ENCODE assay signal across 10 cellular contexts in genomic region chr15:96321422-96322391, GRCh38. TPM values are rescaled to one million over a fixed set of nuclear protein-coding genes. Genes with fewer than 3 reads are reported as not detected.
DNase-seq lines count a peak whose midpoint lies in the region; FAIRE-seq and TF ChIP-seq lines count a peak whose summit lies in the region.
"Had no signal": no experiment of that assay in that cellular context is flagged by ENCODE, and none has a peak within 500 bp of the region (broad histone marks: within the 10 kb centered on the region; RNA-seq: fewer than 3 reads in every experiment).

No MANE protein-coding gene starts in this region.

- H3K36me3 Mint-ChIP-seq in chondrocyte (ENCODE audit: low read depth) = peaks cover 2% of the 10 kb centered on the region
- H3K36me3 Mint-ChIP-seq: naive B cell had no signal

- peak; percentile 68 for DNase-seq in GM23248
- DNase-seq in chondrocyte (ENCODE audit: low spot score) = no peak
- DNase-seq in kidney = peak; percentile 87
- DNase-seq in smooth muscle cell (lab: John Stamatoyannopoulos, UW; ENCODE audit: unreplicated experiment) = no peak
- no peak for DNase-seq in anterior cingulate cortex (lab: John Stamatoyannopoulos, UW)
- no peak for DNase-seq in SIG-M5 treated with dmso at 0.1 percent for 504 hours (lab: John Stamatoyannopoulos, UW; ENCODE audit: unreplicated experiment)
- no peak for DNase-seq in A172 (ENCODE audit: low spot score)
- DNase-seq in NCI-H2029 (lab: John Stamatoyannopoulos, UW) = no peak
- DNase-seq: activated T-cell treated with anti-CD3 and anti-CD28 coated beads, Interleukin-2, amount 50 U/mL, for 24 hours; naive B cell had no signal

- H4K20me1 ChIP-seq in GM23248 (ENCODE audit: insufficient read depth) (no peaks in the 10 kb centered on the region), smooth muscle cell (ENCODE audit: low read depth) (no peaks in the 10 kb centered on the region)

- no peaks in the 10 kb centered on the region for H3K27me3 Mint-ChIP-seq in chondrocyte (ENCODE audit: low read depth)

- H3K36me3 ChIP-seq in GM23248 (ENCODE audit: low read depth) = no peaks in the 10 kb centered on the region
- H3K36me3 ChIP-seq in kidney (ENCODE audit: control insufficient read depth in 1 of 2, insufficient read depth in 2 of 2, low read length in 2 of 2) = no peaks in the 10 kb centered on the region
- H3K36me3 ChIP-seq in smooth muscle cell (ENCODE audit: low read depth) = no peaks in the 10 kb centered on the region

- no peak for FAIRE-seq in kidney (lab: Jason Lieb, UNC)

- H3K9me3 ChIP-seq in GM23248 (ENCODE audit: low read depth) (no peaks in the 10 kb centered on the region), kidney (ENCODE audit: control insufficient read depth in 1 of 2, low read length in 2 of 2) (no peaks in the 10 kb centered on the region), smooth muscle cell (replicated peaks; ENCODE audit: low read depth) (no peaks in the 10 kb centered on the region)

- H3K4me3 ChIP-seq in GM23248 (peak overlapping the region; percentile 60), kidney (ENCODE audit: low read length in 2 of 2) (peak overlapping the region; percentile 81 to 97), smooth muscle cell (peak overlapping the region; percentile 46)

- whole genome bisulfite sequencing in GM23248 (ENCODE audit: low coverage in 1 of 2, low lambda C conversion rate in 2 of 2, missing lambda C conversion rate in 2 of 2), 2 experiments = 11 to 14% methylated on average over 54 to 55 of the region's 67 CpGs
- WGBS in smooth muscle cell (ENCODE audit: low lambda C conversion rate) = 3% methylated on average over 64 of the region's 67 CpGs

- H3K27ac ChIP-seq in GM23248 (no peak overlapping the region), kidney (ENCODE audit: low read depth in 2 of 2, low read length in 2 of 2) (peak overlapping the region; percentile 95 to 96), smooth muscle cell (ENCODE audit: low read depth) (no peak overlapping the region)

- no peaks in the 10 kb centered on the region for H3K9me3 Mint-ChIP-seq in chondrocyte (ENCODE audit: low read depth)
- H3K9me3 Mint-ChIP-seq: activated T-cell treated with anti-CD3 and anti-CD28 coated beads, Interleukin-2, amount 50 U/mL, for 24 hours had no signal

- peak overlapping the region; percentile 57 for H3K27ac Mint-ChIP-seq in chondrocyte (ENCODE audit: unreplicated experiment)
- H3K27ac Mint-ChIP-seq: activated T-cell treated with anti-CD3 and anti-CD28 coated beads, Interleukin-2, amount 50 U/mL, for 24 hours had no signal

- TF ChIP-seq CTCF in chondrocyte (IDR thresholded peaks at IDR 0.05) = peak; percentile 31
- peak; percentile 2 for TF ChIP-seq CTCF in kidney (IDR thresholded peaks at IDR 0.05; ENCODE audit: borderline replicate concordance, extremely low read depth, insufficient read depth)
- no peak for TF ChIP-seq CTCF in smooth muscle cell (IDR thresholded peaks at IDR 0.05; ENCODE audit: borderline replicate concordance, insufficient read depth, poor library complexity, severe bottlenecking)

- H2AFZ ChIP-seq in GM23248 = peak overlapping the region; percentile 93
- peak overlapping the region; percentile 32 for H2AFZ ChIP-seq in smooth muscle cell (ENCODE audit: low read depth)

- H3K4me2 ChIP-seq in GM23248 (ENCODE audit: unreplicated experiment) (peak overlapping the region; percentile 69), smooth muscle cell (peak overlapping the region; percentile 82)

- in situ Hi-C loops in GM23248 (cut with MboI) = loop anchor here (10.0 kb wide), 1 partner anchor 1297 kb away; no protein-coding TSS in a partner anchor

- H3F3A ChIP-seq in GM23248 (ENCODE audit: insufficient read depth) (peaks cover 9% of the 10 kb centered on the region), smooth muscle cell (ENCODE audit: low read depth) (no peaks in the 10 kb centered on the region)

- peaks cover 31% of the 10 kb centered on the region for H3K4me1 Mint-ChIP-seq in chondrocyte (ENCODE audit: low read depth)

- intact Hi-C loops in kidney (cut with DNase I) = no loop called here

- H3K27me3 ChIP-seq in GM23248 (replicated peaks; ENCODE audit: insufficient read depth) (no peaks in the 10 kb centered on the region), smooth muscle cell (ENCODE audit: low read depth) (peaks cover 96% of the 10 kb centered on the region)

- H3K4me3 Mint-ChIP-seq in chondrocyte (ENCODE audit: unreplicated experiment) = peak overlapping the region; percentile 62
- H3K4me3 Mint-ChIP-seq: activated T-cell treated with anti-CD3 and anti-CD28 coated beads, Interleukin-2, amount 50 U/mL, for 24 hours; naive B cell had no signal

- H3K79me2 ChIP-seq in GM23248 (ENCODE audit: insufficient read depth) (peaks cover 61% of the 10 kb centered on the region), smooth muscle cell (ENCODE audit: low read depth) (no peaks in the 10 kb centered on the region)

- peak overlapping the region; percentile 60 for H3K9ac ChIP-seq in GM23248
- H3K9ac ChIP-seq in kidney (ENCODE audit: low read length in 2 of 2) = peak overlapping the region; percentile 93 to 98
- H3K9ac ChIP-seq in smooth muscle cell (ENCODE audit: low read depth) = no peak overlapping the region

- no peaks in the 10 kb centered on the region for H3K9me2 ChIP-seq in GM23248 (ENCODE audit: insufficient read depth)

- H3K4me1 ChIP-seq in GM23248 (ENCODE audit: insufficient read depth) = peaks cover 17% of the 10 kb centered on the region; the same call in 1 of the 2 replicates
- peaks cover 4 to 6% of the 10 kb centered on the region in 2 donors for H3K4me1 ChIP-seq in kidney (ENCODE audit: control insufficient read depth in 1 of 2, insufficient read depth in 1 of 2, low read depth in 1 of 2, low read length in 2 of 2)
- peaks cover 31% of the 10 kb centered on the region for H3K4me1 ChIP-seq in smooth muscle cell (ENCODE audit: low read depth)

RNA-seq across cellular contexts. Expression of gene NR2F2, which starts 8.8 kb away (rescaled TPM):
- 5.9 and 7.3 TPM in 2 replicates for total RNA-seq in GM23248 (2014; rRNA removed; shearing (Covaris generic))
- 23.8 and 25.1 TPM in 2 replicates for polyA plus RNA-seq in GM23248 (2016; fragmentation: Nextera tagmentation; extraction: Ambion mirVana)
- total RNA-seq in chondrocyte = 151 to 169 TPM (median 167 TPM) in 3 replicates
- 191 TPM for total RNA-seq in kidney
- 42.5 TPM for polyA plus RNA-seq in kidney (ENCODE audit: insufficient read depth, low read depth, low replicate concordance)
- total RNA-seq in smooth muscle cell = 4.5 and 9.8 TPM in 2 replicates
- 4.7 and 11.3 TPM in 2 replicates for polyA plus RNA-seq in smooth muscle cell
- total RNA-seq in A172 (2014; rRNA removed; shearing (Covaris generic)) = 9.2 and 16.2 TPM in 2 replicates

Comparison
In these comparisons a context has a peak if more than half of its experiments do, and no peak if none do; other contexts are left out.
1. DNase-seq: peak in GM23248 (single experiment) and kidney (single experiment); none in chondrocyte (single experiment), smooth muscle cell (single experiment), anterior cingulate cortex (0 of 58), SIG-M5 treated with dmso at 0.1 percent for 504 hours (single experiment), A172 (single experiment) and NCI-H2029 (single experiment).
2. H3K27ac ChIP-seq: peak in kidney (2 of 2); none in GM23248 (single experiment) and smooth muscle cell (single experiment).
3. Peak in every context shown above with its lines, with median percentiles within 50 percentile points of each other: H3K4me3 ChIP-seq.